ENCODE assay signal across 40 cellular contexts in genomic region chr16:88413231-88413630, GRCh38.
"Had no signal": no experiment of that assay in that cellular context is flagged by ENCODE, and none has a peak within 500 bp of the region (broad histone marks: within the 10 kb centered on the region; RNA-seq: fewer than 3 reads in every experiment).

No MANE protein-coding gene starts in this region.

- H3K9me3 Mint-ChIP-seq: activated naive CD4-positive, alpha-beta T cell treated with anti-CD3 and anti-CD28 coated beads for 36 hours; activated naive CD4-positive, alpha-beta T cell treated with anti-CD3 and anti-CD28 coated beads, Interleukin-2, amount 10 ng/mL, durations not matched to agents 7 days and 5 days; activated naive CD4-positive, alpha-beta T cell treated with anti-CD3 and anti-CD28 coated beads, Interleukin-2, amount 50 U/mL, for 24 hours; activated naive CD4-positive, alpha-beta T cell treated with anti-CD3 and anti-CD28 coated beads, Interleukin-2, amount 50 U/mL, for 72 hours; activated naive CD8-positive, alpha-beta T cell treated with anti-CD3 and anti-CD28 coated beads for 36 hours; activated naive CD8-positive, alpha-beta T cell treated with anti-CD3 and anti-CD28 coated beads, Interleukin-2, amount 10 ng/mL, durations not matched to agents 7 days and 5 days; activated naive CD8-positive, alpha-beta T cell treated with anti-CD3 and anti-CD28 coated beads, Interleukin-2, amount 50 U/mL, for 24 hours; activated T-cell treated with anti-CD3 and anti-CD28 coated beads, Interleukin-2, amount 50 U/mL, for 24 hours; activated T-cell treated with anti-CD3 and anti-CD28 coated beads, Interleukin-2, amount 50 U/mL, for 4 hours; activated T-cell treated with anti-CD3 and anti-CD28 coated beads, Interleukin-2, amount 50 U/mL, for 72 hours; activated T-helper 1 cell treated with anti-CD3 and anti-CD28 coated beads, Interleukin-12 subunit alpha, Interleukin-12 subunit beta, Interleukin-2, Interleukin-4 antibody, amounts not matched to agents 30 ng/mL and 10 ng/mL and 1 ng/mL, durations not matched to agents 14 hours and 24 hours and 36 hours; activated T-helper 17 cell treated with anti-CD3 and anti-CD28 coated beads, Interleukin-2, amount 50 U/mL, for 72 hours; activated T-helper 2 cell treated with anti-CD3 and anti-CD28 coated beads, Interferon-gamma antibody, Interleukin-2, Interleukin-4, amounts not matched to agents 10 μg/mL and 5 μg/mL and 100 μg/mL, durations not matched to agents 14 hours and 24 hours and 36 hours; brain; central memory CD8-positive, alpha-beta T cell had no signal

- H3K27ac Mint-ChIP-seq: activated naive CD4-positive, alpha-beta T cell treated with anti-CD3 and anti-CD28 coated beads for 36 hours; activated naive CD4-positive, alpha-beta T cell treated with anti-CD3 and anti-CD28 coated beads, Interleukin-2, amount 10 ng/mL, durations not matched to agents 7 days and 5 days; activated naive CD4-positive, alpha-beta T cell treated with anti-CD3 and anti-CD28 coated beads, Interleukin-2, amount 50 U/mL, for 24 hours; activated naive CD4-positive, alpha-beta T cell treated with anti-CD3 and anti-CD28 coated beads, Interleukin-2, amount 50 U/mL, for 72 hours; activated naive CD8-positive, alpha-beta T cell; activated naive CD8-positive, alpha-beta T cell treated with anti-CD3 and anti-CD28 coated beads for 36 hours; activated naive CD8-positive, alpha-beta T cell treated with anti-CD3 and anti-CD28 coated beads, Interleukin-2, amount 10 ng/mL, durations not matched to agents 7 days and 5 days; activated naive CD8-positive, alpha-beta T cell treated with anti-CD3 and anti-CD28 coated beads, Interleukin-2, amount 50 U/mL, for 24 hours; activated T-cell treated with anti-CD3 and anti-CD28 coated beads, Interleukin-2, amount 50 U/mL, for 24 hours; activated T-cell treated with anti-CD3 and anti-CD28 coated beads, Interleukin-2, amount 50 U/mL, for 72 hours; activated T-helper 1 cell treated with anti-CD3 and anti-CD28 coated beads, Interleukin-12 subunit alpha, Interleukin-12 subunit beta, Interleukin-2, Interleukin-4 antibody, amounts not matched to agents 30 ng/mL and 10 ng/mL and 1 ng/mL, durations not matched to agents 14 hours and 24 hours and 36 hours; activated T-helper 17 cell treated with anti-CD3 and anti-CD28 coated beads, Interleukin-2, amount 50 U/mL, for 72 hours; activated T-helper 2 cell treated with anti-CD3 and anti-CD28 coated beads, Interferon-gamma antibody, Interleukin-2, Interleukin-4, amounts not matched to agents 10 μg/mL and 5 μg/mL and 100 μg/mL, durations not matched to agents 14 hours and 24 hours and 36 hours had no signal

- H3K4me3 ChIP-seq: adrenal gland, ascending aorta, body of pancreas, breast epithelium, cardiac muscle cell had no signal

- FAIRE-seq: astrocyte, bronchial epithelial cell had no signal

- H3K9me3 ChIP-seq: adrenal gland, ascending aorta, body of pancreas, breast epithelium had no signal

- DNase-seq: activated effector memory CD4-positive, alpha-beta T cell treated with anti-CD3 and anti-CD28 coated beads, Interleukin-2, amount 50 U/mL, for 16 hours; activated effector memory CD4-positive, alpha-beta T cell treated with Interleukin-2 at 50 U/mL for 16 hours; activated gamma-delta T cell; activated gamma-delta T cell treated with Interleukin-2 at 50 U/mL for 16 hours; activated naive CD4-positive, alpha-beta T cell; activated naive CD4-positive, alpha-beta T cell treated with anti-CD3 and anti-CD28 coated beads for 36 hours; activated naive CD4-positive, alpha-beta T cell treated with anti-CD3 and anti-CD28 coated beads, Interleukin-2, amount 10 ng/mL, durations not matched to agents 7 days and 5 days; activated naive CD4-positive, alpha-beta T cell treated with anti-CD3 and anti-CD28 coated beads, Interleukin-2, amount 50 U/mL, for 16 hours; activated naive CD4-positive, alpha-beta T cell treated with Interleukin-2 at 50 U/mL for 16 hours; activated naive CD8-positive, alpha-beta T cell treated with anti-CD3 and anti-CD28 coated beads for 36 hours; activated naive CD8-positive, alpha-beta T cell treated with anti-CD3 and anti-CD28 coated beads, Interleukin-2, amount 10 ng/mL, durations not matched to agents 7 days and 5 days; activated naive CD8-positive, alpha-beta T cell treated with anti-CD3 and anti-CD28 coated beads, Interleukin-2, amount 50 U/mL, for 24 hours; activated T-cell treated with anti-CD3 and anti-CD28 coated beads, Interleukin-2, amount 50 U/mL, for 1 hour; activated T-cell treated with anti-CD3 and anti-CD28 coated beads, Interleukin-2, amount 50 U/mL, for 24 hours; activated T-cell treated with anti-CD3 and anti-CD28 coated beads, Interleukin-2, amount 50 U/mL, for 4 hours; activated T-cell treated with anti-CD3 and anti-CD28 coated beads, Interleukin-2, amount 50 U/mL, for 48 hours; activated T-cell treated with anti-CD3 and anti-CD28 coated beads, Interleukin-2, amount 50 U/mL, for 72 hours; adrenal gland; amniotic stem cell; amygdala; anterior cingulate cortex; aorta; body of pancreas; brain microvascular endothelial cell; caudate nucleus; central memory CD4-positive, alpha-beta T cell; cerebellar nuclear complex had no signal

- H3K27me3 ChIP-seq: adrenal gland, ascending aorta, body of pancreas, brain microvascular endothelial cell, breast epithelium, cardiac muscle cell had no signal

- H3K36me3 Mint-ChIP-seq: activated naive CD4-positive, alpha-beta T cell treated with anti-CD3 and anti-CD28 coated beads, Interleukin-2, amount 10 ng/mL, durations not matched to agents 7 days and 5 days; activated naive CD4-positive, alpha-beta T cell treated with anti-CD3 and anti-CD28 coated beads, Interleukin-2, amount 50 U/mL, for 24 hours; activated naive CD4-positive, alpha-beta T cell treated with anti-CD3 and anti-CD28 coated beads, Interleukin-2, amount 50 U/mL, for 72 hours; activated naive CD8-positive, alpha-beta T cell; activated naive CD8-positive, alpha-beta T cell treated with anti-CD3 and anti-CD28 coated beads for 36 hours; activated naive CD8-positive, alpha-beta T cell treated with anti-CD3 and anti-CD28 coated beads, Interleukin-2, amount 10 ng/mL, durations not matched to agents 7 days and 5 days; brain had no signal

- H3K27me3 Mint-ChIP-seq: activated naive CD4-positive, alpha-beta T cell treated with anti-CD3 and anti-CD28 coated beads, Interleukin-2, amount 10 ng/mL, durations not matched to agents 7 days and 5 days; activated naive CD4-positive, alpha-beta T cell treated with anti-CD3 and anti-CD28 coated beads, Interleukin-2, amount 50 U/mL, for 24 hours; activated naive CD8-positive, alpha-beta T cell treated with anti-CD3 and anti-CD28 coated beads for 36 hours; activated naive CD8-positive, alpha-beta T cell treated with anti-CD3 and anti-CD28 coated beads, Interleukin-2, amount 10 ng/mL, durations not matched to agents 7 days and 5 days; activated naive CD8-positive, alpha-beta T cell treated with anti-CD3 and anti-CD28 coated beads, Interleukin-2, amount 50 U/mL, for 24 hours; activated T-helper 17 cell treated with anti-CD3 and anti-CD28 coated beads, Interleukin-2, amount 50 U/mL, for 72 hours; brain; central memory CD8-positive, alpha-beta T cell had no signal

- H3K4me1 Mint-ChIP-seq: activated naive CD4-positive, alpha-beta T cell treated with anti-CD3 and anti-CD28 coated beads, Interleukin-2, amount 50 U/mL, for 24 hours; activated naive CD8-positive, alpha-beta T cell treated with anti-CD3 and anti-CD28 coated beads for 36 hours; activated naive CD8-positive, alpha-beta T cell treated with anti-CD3 and anti-CD28 coated beads, Interleukin-2, amount 50 U/mL, for 24 hours; activated T-helper 17 cell treated with anti-CD3 and anti-CD28 coated beads, Interleukin-2, amount 50 U/mL, for 72 hours; central memory CD8-positive, alpha-beta T cell had no signal

- H3K27ac ChIP-seq: adrenal gland, ascending aorta, body of pancreas, brain microvascular endothelial cell, breast epithelium, cardiac muscle cell had no signal

- ATAC-seq: activated naive CD4-positive, alpha-beta T cell treated with anti-CD3 and anti-CD28 coated beads, Interleukin-2, amount 50 U/mL, for 72 hours; activated naive CD8-positive, alpha-beta T cell treated with anti-CD3 and anti-CD28 coated beads, Interleukin-2, amount 50 U/mL, for 24 hours; activated T-cell treated with anti-CD3 and anti-CD28 coated beads, Interleukin-2, amount 50 U/mL, for 4 hours; activated T-cell treated with anti-CD3 and anti-CD28 coated beads, Interleukin-2, amount 50 U/mL, for 72 hours; activated T-helper 17 cell treated with anti-CD3 and anti-CD28 coated beads, Interleukin-2, amount 50 U/mL, for 72 hours; body of pancreas had no signal

- H3K4me1 ChIP-seq: adrenal gland, ascending aorta, body of pancreas, breast epithelium had no signal

- H3K36me3 ChIP-seq: adrenal gland, ascending aorta, breast epithelium, cardiac muscle cell had no signal

- H3K4me3 Mint-ChIP-seq: activated naive CD4-positive, alpha-beta T cell treated with anti-CD3 and anti-CD28 coated beads for 36 hours; activated naive CD4-positive, alpha-beta T cell treated with anti-CD3 and anti-CD28 coated beads, Interleukin-2, amount 10 ng/mL, durations not matched to agents 7 days and 5 days; activated naive CD4-positive, alpha-beta T cell treated with anti-CD3 and anti-CD28 coated beads, Interleukin-2, amount 50 U/mL, for 24 hours; activated naive CD8-positive, alpha-beta T cell; activated naive CD8-positive, alpha-beta T cell treated with anti-CD3 and anti-CD28 coated beads for 36 hours; activated naive CD8-positive, alpha-beta T cell treated with anti-CD3 and anti-CD28 coated beads, Interleukin-2, amount 10 ng/mL, durations not matched to agents 7 days and 5 days; activated naive CD8-positive, alpha-beta T cell treated with anti-CD3 and anti-CD28 coated beads, Interleukin-2, amount 50 U/mL, for 24 hours; activated T-cell treated with anti-CD3 and anti-CD28 coated beads, Interleukin-2, amount 50 U/mL, for 24 hours; activated T-cell treated with anti-CD3 and anti-CD28 coated beads, Interleukin-2, amount 50 U/mL, for 4 hours; activated T-cell treated with anti-CD3 and anti-CD28 coated beads, Interleukin-2, amount 50 U/mL, for 72 hours; activated T-helper 1 cell treated with anti-CD3 and anti-CD28 coated beads, Interleukin-12 subunit alpha, Interleukin-12 subunit beta, Interleukin-2, Interleukin-4 antibody, amounts not matched to agents 30 ng/mL and 10 ng/mL and 1 ng/mL, durations not matched to agents 14 hours and 24 hours and 36 hours; activated T-helper 17 cell treated with anti-CD3 and anti-CD28 coated beads, Interleukin-2, amount 50 U/mL, for 72 hours; brain; central memory CD8-positive, alpha-beta T cell had no signal
